ENCODE assay signal across 1 cellular context in the genomic region with DNA sequence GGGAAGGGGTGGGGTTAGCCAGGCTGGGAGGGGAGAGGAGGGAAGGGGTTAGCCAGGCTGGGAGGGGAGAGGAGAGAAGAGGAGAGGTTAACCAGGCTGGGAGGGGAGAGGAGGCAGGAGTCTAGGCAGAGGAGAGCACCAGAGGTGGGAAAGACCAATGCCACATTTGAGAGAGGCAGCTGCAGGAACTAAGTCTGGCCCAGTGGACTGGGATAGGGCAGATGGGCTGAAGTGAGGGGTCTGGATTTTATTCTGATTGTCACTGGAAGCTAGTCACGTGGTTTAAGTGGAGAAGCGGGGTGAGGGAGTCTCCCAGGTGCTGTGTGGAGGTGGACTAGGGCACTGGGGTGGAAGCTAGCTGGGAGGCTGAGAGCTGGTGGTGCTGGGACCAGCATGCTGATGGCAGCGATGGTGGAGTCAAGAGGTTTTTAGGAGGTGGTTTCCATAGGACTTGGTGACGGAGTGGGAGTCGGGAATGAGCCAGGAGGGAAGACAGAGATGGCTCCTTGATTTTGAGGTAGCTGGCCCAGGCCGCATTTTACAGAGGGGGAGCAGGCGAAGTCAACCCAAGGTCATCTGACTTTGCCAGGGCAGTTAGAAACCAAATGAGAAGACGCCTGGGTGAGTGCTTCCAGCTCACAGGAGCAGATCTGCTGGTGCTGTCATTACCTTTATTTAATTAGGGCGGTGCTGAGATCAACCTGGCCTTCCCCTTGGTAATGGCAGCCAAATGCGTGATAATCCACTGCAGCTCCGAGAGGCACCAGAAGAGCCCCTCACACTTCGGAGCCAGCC.
TF ChIP-seq lines count a peak whose summit lies in the region.

No MANE protein-coding gene starts in this region.

TF ChIP-seq in H1, 55 proteins besides CTCF, POLR2A, EP300 and RAD21:
- TF ChIP-seq, protein P1, sequence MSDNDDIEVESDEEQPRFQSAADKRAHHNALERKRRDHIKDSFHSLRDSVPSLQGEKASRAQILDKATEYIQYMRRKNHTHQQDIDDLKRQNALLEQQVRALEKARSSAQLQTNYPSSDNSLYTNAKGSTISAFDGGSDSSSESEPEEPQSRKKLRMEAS (IDR thresholded peaks at IDR 0.05): no peak
- no peak for TF ChIP-seq MAFK (IDR thresholded peaks at IDR 0.05; ENCODE audit: low read depth, low read length)
- TF ChIP-seq EGR1 (IDR thresholded peaks at IDR 0.05; ENCODE audit: borderline replicate concordance, low read depth, low read length): no peak
- no peak for TF ChIP-seq CHD1 (IDR thresholded peaks at IDR 0.05; ENCODE audit: low read depth, low read length)
